1 cellular context compared by ENCODE assay signal in the genomic region with DNA sequence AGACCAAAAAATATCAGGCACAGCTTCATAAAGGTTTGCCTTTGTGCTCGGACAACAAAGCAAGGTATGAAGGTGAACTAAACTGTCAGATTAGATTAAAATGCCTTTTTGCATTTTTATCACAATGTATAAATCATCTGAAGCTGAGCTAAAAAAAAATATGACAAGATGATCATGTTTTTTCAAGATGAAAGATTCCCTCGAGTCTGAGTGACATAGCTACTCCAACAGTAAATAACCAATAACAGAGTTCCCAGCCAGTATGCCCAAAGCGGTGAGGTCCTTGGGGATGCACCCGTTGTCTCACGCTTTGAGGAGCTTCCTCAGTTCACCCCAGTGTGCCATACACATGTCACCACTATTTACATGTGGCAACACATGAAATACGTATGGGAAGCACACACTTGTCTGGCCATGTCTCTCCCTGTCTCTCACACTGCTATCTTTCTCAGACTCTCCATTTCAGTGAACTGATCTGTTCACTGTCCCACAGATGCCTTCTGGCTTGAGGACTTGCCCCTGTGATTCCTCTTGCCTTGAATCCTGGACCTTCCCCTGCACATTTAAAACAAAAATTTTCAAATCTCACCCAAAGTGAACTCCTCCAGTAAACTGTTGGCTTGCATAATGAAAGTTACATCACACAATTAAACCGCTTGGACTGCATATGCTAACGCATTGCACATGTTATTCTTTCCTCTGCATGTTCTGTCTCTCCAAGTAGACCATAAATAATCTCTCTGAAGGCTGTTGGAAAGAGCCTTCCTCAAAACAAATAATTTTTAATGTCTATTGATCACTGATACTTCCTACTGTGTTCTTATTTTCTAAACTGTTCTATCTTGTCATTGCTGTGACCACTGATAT.
TF ChIP-seq lines count a peak whose summit lies in the region.

No MANE protein-coding gene starts in this region.

TF ChIP-seq in GM23338, 12 proteins besides CTCF, POLR2A, EP300 and RAD21 (continued from another document):
- TF ChIP-seq, protein P1, sequence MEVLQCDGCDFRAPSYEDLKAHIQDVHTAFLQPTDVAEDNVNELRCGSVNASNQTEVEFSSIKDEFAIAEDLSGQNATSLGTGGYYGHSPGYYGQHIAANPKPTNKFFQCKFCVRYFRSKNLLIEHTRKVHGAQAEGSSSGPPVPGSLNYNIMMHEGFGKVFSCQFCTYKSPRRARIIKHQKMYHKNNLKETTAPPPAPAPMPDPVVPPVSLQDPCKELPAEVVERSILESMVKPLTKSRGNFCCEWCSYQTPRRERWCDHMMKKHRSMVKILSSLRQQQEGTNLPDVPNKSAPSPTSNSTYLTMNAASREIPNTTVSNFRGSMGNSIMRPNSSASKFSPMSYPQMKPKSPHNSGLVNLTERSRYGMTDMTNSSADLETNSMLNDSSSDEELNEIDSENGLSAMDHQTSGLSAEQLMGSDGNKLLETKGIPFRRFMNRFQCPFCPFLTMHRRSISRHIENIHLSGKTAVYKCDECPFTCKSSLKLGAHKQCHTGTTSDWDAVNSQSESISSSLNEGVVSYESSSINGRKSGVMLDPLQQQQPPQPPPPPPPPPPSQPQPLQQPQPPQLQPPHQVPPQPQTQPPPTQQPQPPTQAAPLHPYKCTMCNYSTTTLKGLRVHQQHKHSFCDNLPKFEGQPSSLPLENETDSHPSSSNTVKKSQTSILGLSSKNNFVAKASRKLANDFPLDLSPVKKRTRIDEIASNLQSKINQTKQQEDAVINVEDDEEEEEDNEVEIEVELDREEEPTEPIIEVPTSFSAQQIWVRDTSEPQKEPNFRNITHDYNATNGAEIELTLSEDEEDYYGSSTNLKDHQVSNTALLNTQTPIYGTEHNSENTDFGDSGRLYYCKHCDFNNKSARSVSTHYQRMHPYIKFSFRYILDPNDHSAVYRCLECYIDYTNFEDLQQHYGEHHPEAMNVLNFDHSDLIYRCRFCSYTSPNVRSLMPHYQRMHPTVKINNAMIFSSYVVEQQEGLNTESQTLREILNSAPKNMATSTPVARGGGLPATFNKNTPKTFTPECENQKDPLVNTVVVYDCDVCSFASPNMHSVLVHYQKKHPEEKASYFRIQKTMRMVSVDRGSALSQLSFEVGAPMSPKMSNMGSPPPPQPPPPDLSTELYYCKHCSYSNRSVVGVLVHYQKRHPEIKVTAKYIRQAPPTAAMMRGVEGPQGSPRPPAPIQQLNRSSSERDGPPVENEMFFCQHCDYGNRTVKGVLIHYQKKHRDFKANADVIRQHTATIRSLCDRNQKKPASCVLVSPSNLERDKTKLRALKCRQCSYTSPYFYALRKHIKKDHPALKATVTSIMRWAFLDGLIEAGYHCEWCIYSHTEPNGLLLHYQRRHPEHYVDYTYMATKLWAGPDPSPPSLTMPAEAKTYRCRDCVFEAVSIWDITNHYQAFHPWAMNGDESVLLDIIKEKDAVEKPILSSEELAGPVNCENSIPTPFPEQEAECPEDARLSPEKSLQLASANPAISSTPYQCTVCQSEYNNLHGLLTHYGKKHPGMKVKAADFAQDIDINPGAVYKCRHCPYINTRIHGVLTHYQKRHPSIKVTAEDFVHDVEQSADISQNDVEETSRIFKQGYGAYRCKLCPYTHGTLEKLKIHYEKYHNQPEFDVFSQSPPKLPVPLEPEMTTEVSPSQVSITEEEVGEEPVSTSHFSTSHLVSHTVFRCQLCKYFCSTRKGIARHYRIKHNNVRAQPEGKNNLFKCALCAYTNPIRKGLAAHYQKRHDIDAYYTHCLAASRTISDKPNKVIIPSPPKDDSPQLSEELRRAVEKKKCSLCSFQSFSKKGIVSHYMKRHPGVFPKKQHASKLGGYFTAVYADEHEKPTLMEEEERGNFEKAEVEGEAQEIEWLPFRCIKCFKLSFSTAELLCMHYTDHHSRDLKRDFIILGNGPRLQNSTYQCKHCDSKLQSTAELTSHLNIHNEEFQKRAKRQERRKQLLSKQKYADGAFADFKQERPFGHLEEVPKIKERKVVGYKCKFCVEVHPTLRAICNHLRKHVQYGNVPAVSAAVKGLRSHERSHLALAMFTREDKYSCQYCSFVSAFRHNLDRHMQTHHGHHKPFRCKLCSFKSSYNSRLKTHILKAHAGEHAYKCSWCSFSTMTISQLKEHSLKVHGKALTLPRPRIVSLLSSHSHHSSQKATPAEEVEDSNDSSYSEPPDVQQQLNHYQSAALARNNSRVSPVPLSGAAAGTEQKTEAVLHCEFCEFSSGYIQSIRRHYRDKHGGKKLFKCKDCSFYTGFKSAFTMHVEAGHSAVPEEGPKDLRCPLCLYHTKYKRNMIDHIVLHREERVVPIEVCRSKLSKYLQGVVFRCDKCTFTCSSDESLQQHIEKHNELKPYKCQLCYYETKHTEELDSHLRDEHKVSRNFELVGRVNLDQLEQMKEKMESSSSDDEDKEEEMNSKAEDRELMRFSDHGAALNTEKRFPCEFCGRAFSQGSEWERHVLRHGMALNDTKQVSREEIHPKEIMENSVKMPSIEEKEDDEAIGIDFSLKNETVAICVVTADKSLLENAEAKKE (CRISPR knock-in tag; IDR thresholded peaks at IDR 0.05), result no peak
TF ChIP-seq in GM23338: peak in this region for 0.
